In genomic region chr14:87067061-87067460, GRCh38 we compare ENCODE assay signal across 23 cellular contexts.
"Had no signal": no experiment of that assay in that cellular context is flagged by ENCODE, and none has a peak within 500 bp of the region (broad histone marks: within the 10 kb centered on the region; RNA-seq: fewer than 3 reads in every experiment).

No MANE protein-coding gene starts in this region.

- FAIRE-seq: endothelial cell of umbilical vein, keratinocyte had no signal

- H3K4me3 ChIP-seq: colonic mucosa, esophagus muscularis mucosa, lower lobe of right lung, mucosa of descending colon, prostate gland, right atrium auricular region, smooth muscle cell, testis, tibial artery had no signal

- DNase-seq: colonic mucosa; effector memory CD4-positive, alpha-beta T cell; foreskin melanocyte; head of caudate nucleus; left ventricle myocardium superior; lower lobe of right lung; mucosa of descending colon; naive B cell; nephron progenitor cell; nucleus accumbens; stimulated activated CD4-positive, alpha-beta T cell treated with anti-CD3 and anti-CD28 coated beads, Interleukin-12 subunit alpha, Interleukin-12 subunit beta, amount 100 ng/mL, for 4 hours; stimulated activated CD4-positive, alpha-beta T cell treated with anti-CD3 and anti-CD28 coated beads, Interleukin-1b, Interleukin-23, amount 100 ng/mL, for 48 hours; stimulated activated CD4-positive, alpha-beta T cell treated with anti-CD3 and anti-CD28 coated beads, Interleukin-4, amount 100 ng/mL, for 4 hours; stimulated activated naive CD8-positive, alpha-beta T cell treated with anti-CD3 and anti-CD28 coated beads, Interleukin-15, Interleukin-2, amounts not matched to agents 100 U/mL and 50 U/mL, for 24 hours; substantia nigra; testis; tibial artery had no signal

- H3K9me3 ChIP-seq: colonic mucosa, esophagus muscularis mucosa, lower lobe of right lung, prostate gland, right atrium auricular region, testis, tibial artery had no signal

- H3K27me3 ChIP-seq: colonic mucosa, esophagus muscularis mucosa, right atrium auricular region, testis, tibial artery had no signal

- H3K4me1 ChIP-seq: colonic mucosa, esophagus muscularis mucosa, lower lobe of right lung, prostate gland, right atrium auricular region, testis, tibial artery had no signal

- H3K27ac ChIP-seq: colonic mucosa, esophagus muscularis mucosa, lower lobe of right lung, prostate gland, right atrium auricular region, testis, tibial artery had no signal

- H3K4me2 ChIP-seq: smooth muscle cell had no signal

- H3K36me3 ChIP-seq: colonic mucosa, esophagus muscularis mucosa, lower lobe of right lung, prostate gland, right atrium auricular region, tibial artery had no signal
